10 cellular contexts compared by ENCODE assay signal in genomic region chr2:20439193-20439475, GRCh38. TPM values are rescaled to one million over a fixed set of nuclear protein-coding genes. Genes with fewer than 3 reads are reported as not detected.
A peak's percentile ranks its signal among the peaks of the same experiment; 100 is the strongest.
DNase-seq lines count a peak whose midpoint lies in the region; ATAC-seq and TF ChIP-seq lines count a peak whose summit lies in the region.
"Had no signal": no experiment of that assay in that cellular context is flagged by ENCODE, and none has a peak within 500 bp of the region (broad histone marks: within the 10 kb centered on the region; RNA-seq: fewer than 3 reads in every experiment).

No MANE protein-coding gene starts in this region.

- WGBS in adrenal gland, 4 donors: 61 to 85% (median 68%) methylated on average over 4 of the region's 4 CpGs
- 54% methylated on average over 4 of the region's 4 CpGs for WGBS in hepatocyte (ENCODE audit: low lambda C conversion rate, missing lambda C conversion rate)
- WGBS in smooth muscle cell (ENCODE audit: low lambda C conversion rate): 66% methylated on average over 4 of the region's 4 CpGs
- no CpG with 5 or more reads among the region's 4 CpGs for WGBS in H9 (ENCODE audit: extremely low coverage, insufficient read length, low lambda C conversion rate)

- CTCF ChIA-PET in HCT116 (lab: Charles Lee) (interaction anchor here (1.2 to 7.0 kb wide), 5 partner anchors 15 to 203 kb away, joined by 5 to 66 read pairs (median 11); no protein-coding TSS in a partner anchor), HEK293T (lab: Yijun Ruan, JAX) (interaction anchor here (0.8 to 3.1 kb wide), 6 partner anchors 17 to 212 kb away, joined by 4 to 15 read pairs (median 4); partner anchors contain the start of gene HS1BP3)

- H4K91ac ChIP-seq in H9 (ENCODE audit: insufficient read length, low read depth, low read length): no peak overlapping the region

- intact Hi-C loops in HCT116 (cut with micrococcal nuclease) (no loop called here), adrenal gland (cut with DNase I) (no loop called here)

- no peak overlapping the region for H3K27ac Mint-ChIP-seq in H9

- H3K23ac ChIP-seq in H9 (ENCODE audit: insufficient read length, low read depth, low read length): no peak overlapping the region

- no peaks in the 10 kb centered on the region for H3K79me2 ChIP-seq in HCT116 (ENCODE audit: insufficient read depth, low read length)
- no peaks in the 10 kb centered on the region for H3K79me2 ChIP-seq in hepatocyte
- no peaks in the 10 kb centered on the region for H3K79me2 ChIP-seq in smooth muscle cell (ENCODE audit: low read depth)
- H3K79me2 ChIP-seq in H9 (ENCODE audit: insufficient read depth, low read length): no peaks in the 10 kb centered on the region

- POLR2A ChIA-PET in HCT116 (lab: Charles Lee): interaction anchor here (1.1 to 5.5 kb wide), 3 partner anchors 9 to 179 kb away, joined by 3 to 76 read pairs (median 3); partner anchors contain the start of gene RHOB
- POLR2A ChIA-PET in HEK293T (lab: Yijun Ruan, JAX): interaction anchor here (0.6 to 4.9 kb wide), 5 partner anchors 10 to 212 kb away, joined by 3 to 69 read pairs (median 3); partner anchors contain the start of genes HS1BP3 and RHOB

- H3K79me1 ChIP-seq in H9 (ENCODE audit: insufficient read depth, low read depth, low read length, poor library complexity, severe bottlenecking): no peaks in the 10 kb centered on the region

- no peak overlapping the region for H3T11ph ChIP-seq in H9 (ENCODE audit: low read length)

- no peak overlapping the region for H3K18ac ChIP-seq in H9 (ENCODE audit: insufficient read length, low read depth, low read length)

- H2BK5ac ChIP-seq in H9 (ENCODE audit: insufficient read length, low read length): no peak overlapping the region

- RAD21 ChIA-PET in HCT116 (lab: Charles Lee; ENCODE audit: low non-redundant PET in 1 of 2, low total read pairs in 2 of 2, uncharacterized antibody in 2 of 2, unreplicated experiment in 2 of 2): interaction anchor here in 1 of 2 experiments (1.6 kb wide), 1 partner anchor 197 kb away, joined by 4 read pairs; no protein-coding TSS in a partner anchor

- H3K4me1 ChIP-seq in HCT116 (ENCODE audit: control insufficient read depth in 1 of 2, insufficient read depth in 2 of 2, low read length in 2 of 2) (peaks cover 32 to 48% of the 10 kb centered on the region in 2 experiments), adrenal gland (replicated peaks in 1 of 2) (peaks cover 13 to 23% of the 10 kb centered on the region in 2 donors), hepatocyte (ENCODE audit: insufficient read depth) (peaks cover 17% of the 10 kb centered on the region), smooth muscle cell (ENCODE audit: low read depth) (peaks cover 6% of the 10 kb centered on the region), H9 (ENCODE audit: insufficient read depth, low read length) (peaks cover 3% of the 10 kb centered on the region; the same call in 1 of the 2 replicates)

- TF ChIP-seq RAD21 in HCT116 (IDR thresholded peaks at IDR 0.05; ENCODE audit: low read depth): no peak

- no peak overlapping the region for H3K4ac ChIP-seq in H9 (ENCODE audit: low read depth, low read length)

- H3K4me1 Mint-ChIP-seq in H9: peaks cover 4 to 15% of the 10 kb centered on the region in 2 experiments; a peak in 2 of 4 replicates

- H4K20me1 ChIP-seq in HCT116 (ENCODE audit: insufficient read depth): no peaks in the 10 kb centered on the region
- H4K20me1 ChIP-seq in hepatocyte (ENCODE audit: insufficient read depth, poor library complexity, severe bottlenecking): no peaks in the 10 kb centered on the region
- no peaks in the 10 kb centered on the region for H4K20me1 ChIP-seq in smooth muscle cell (ENCODE audit: low read depth)
- no peaks in the 10 kb centered on the region for H4K20me1 ChIP-seq in H9 (ENCODE audit: control insufficient read depth, insufficient read depth, insufficient read length)

- BruUV-seq in HCT116 (replicated peaks; lab: Mats Ljungman, UMichigan): no TSS peak

- H2BK20ac ChIP-seq in H9 (ENCODE audit: low read depth, low read length, poor library complexity, severe bottlenecking): no peak overlapping the region

- no peaks in the 10 kb centered on the region for H3K36me3 Mint-ChIP-seq in H9 (ENCODE audit: insufficient read depth in 1 of 3, low read depth in 3 of 3)

- H3K27me3 ChIP-seq in HCT116 (ENCODE audit: insufficient read depth, low read length): no peaks in the 10 kb centered on the region
- no peaks in the 10 kb centered on the region for H3K27me3 ChIP-seq in adrenal gland
- H3K27me3 ChIP-seq in hepatocyte: no peaks in the 10 kb centered on the region
- H3K27me3 ChIP-seq in smooth muscle cell (ENCODE audit: low read depth): no peaks in the 10 kb centered on the region
- H3K27me3 ChIP-seq in H9 (ENCODE audit: insufficient read depth, low read length): no peaks in the 10 kb centered on the region; the same call in 1 of the 2 replicates

- H3K27ac ChIP-seq in HCT116 (ENCODE audit: low read depth, low read length) (no peak overlapping the region), adrenal gland (peak overlapping the region; percentile 5 to 85 (median 50)), hepatocyte (peak overlapping the region; percentile 76), smooth muscle cell (ENCODE audit: low read depth) (no peak overlapping the region), H9 (ENCODE audit: insufficient read length, low read depth, low read length) (no peak overlapping the region)

- H4K5ac ChIP-seq in H9 (ENCODE audit: insufficient read length, low read depth, low read length): no peak overlapping the region

- peaks cover 13% of the 10 kb centered on the region for H3K27me3 Mint-ChIP-seq in H9 (ENCODE audit: low read depth)

- H3K9ac ChIP-seq in HCT116 (ENCODE audit: low read length) (0 out of 2 replicates have a peak overlapping the region, but pooled peaks have one; percentile 10), smooth muscle cell (ENCODE audit: low read depth) (no peak overlapping the region), H9 (ENCODE audit: extremely low read depth, insufficient read length, low read length) (no peak overlapping the region)

- H2AK5ac ChIP-seq in H9 (ENCODE audit: insufficient read length, low read length): no peak overlapping the region

- no peak overlapping the region for H4K8ac ChIP-seq in H9 (replicated peaks; ENCODE audit: insufficient read length, low read depth, low read length)

- no peak for DNase-seq in HCT116 (ENCODE audit: low read depth, low spot score)
- DNase-seq in adrenal gland: peak in 3 of 7 donors; percentile 39 to 57 (median 41)
- DNase-seq in hepatocyte (ENCODE audit: low spot score): peak; percentile 42
- no peak for DNase-seq in smooth muscle cell (lab: John Stamatoyannopoulos, UW; ENCODE audit: unreplicated experiment)
- DNase-seq in KG1 (lab: John Stamatoyannopoulos, UW): no peak
- DNase-seq in H9: no peak
- DNase-seq in anterior cingulate cortex (lab: John Stamatoyannopoulos, UW): no peak
- no peak for DNase-seq in HEK293T (ENCODE audit: extremely low spot score)
- DNase-seq: activated gamma-delta T cell, NCI-H524 had no signal

- H2BK120ac ChIP-seq in H9 (ENCODE audit: low read depth, low read length, poor library complexity, severe bottlenecking): no peak overlapping the region

- H3K9me2 ChIP-seq in HCT116 (ENCODE audit: insufficient read depth) (no peaks in the 10 kb centered on the region), hepatocyte (replicated peaks; ENCODE audit: insufficient read depth) (no peaks in the 10 kb centered on the region)

- TF ChIP-seq CTCF in HCT116 (IDR thresholded peaks at IDR 0.05 in 2 of 3, conservative IDR thresholded peaks at IDR 0.05 in 1 of 3; ENCODE audit: borderline replicate concordance in 1 of 3, insufficient read depth in 1 of 3, low read depth in 2 of 3, low read length in 2 of 3): no peak
- TF ChIP-seq CTCF in adrenal gland (IDR thresholded peaks at IDR 0.05): no peak
- no peak for TF ChIP-seq CTCF in hepatocyte (IDR thresholded peaks at IDR 0.05; ENCODE audit: poor library complexity)
- TF ChIP-seq CTCF in smooth muscle cell (IDR thresholded peaks at IDR 0.05; ENCODE audit: borderline replicate concordance, insufficient read depth, poor library complexity, severe bottlenecking): no peak
- no peak for TF ChIP-seq CTCF in H9 (conservative IDR thresholded peaks at IDR 0.05)

- no peak overlapping the region for H2BK15ac ChIP-seq in H9 (ENCODE audit: low read depth, low read length)

- peak overlapping the region; percentile 19 to 25 for H3K4me3 ChIP-seq in HCT116 (replicated peaks in 1 of 2; ENCODE audit: low read depth in 1 of 2, low read length in 2 of 2)
- H3K4me3 ChIP-seq in adrenal gland: no peak overlapping the region
- no peak overlapping the region for H3K4me3 ChIP-seq in hepatocyte
- H3K4me3 ChIP-seq in smooth muscle cell: peak overlapping the region; percentile 8

- H3K14ac ChIP-seq in H9 (ENCODE audit: insufficient read depth, low read length): no peak overlapping the region

- no peaks in the 10 kb centered on the region for H3K9me3 Mint-ChIP-seq in H9

- no peak overlapping the region for H3K56ac ChIP-seq in H9 (ENCODE audit: insufficient read length, low read depth, low read length)

- H2AFZ ChIP-seq in HCT116 (ENCODE audit: low read depth, low read length, poor library complexity, severe bottlenecking) (peak overlapping the region; percentile 87), hepatocyte (no peak overlapping the region), smooth muscle cell (ENCODE audit: low read depth) (no peak overlapping the region), H9 (ENCODE audit: low read length) (no peak overlapping the region)

- H3K4me3 Mint-ChIP-seq in H9: no peak overlapping the region

- no peaks in the 10 kb centered on the region for H3K9me3 ChIP-seq in HCT116 (ENCODE audit: control insufficient read depth in 1 of 2, insufficient read depth in 1 of 2, low read depth in 1 of 2, low read length in 2 of 2)
- H3K9me3 ChIP-seq in adrenal gland (replicated peaks in 1 of 3): no peaks in the 10 kb centered on the region
- no peaks in the 10 kb centered on the region for H3K9me3 ChIP-seq in hepatocyte (ENCODE audit: low read depth)
- H3K9me3 ChIP-seq in smooth muscle cell (replicated peaks; ENCODE audit: low read depth): no peaks in the 10 kb centered on the region
- H3K9me3 ChIP-seq in H9 (ENCODE audit: control insufficient read depth, low read depth, low read length): no peaks in the 10 kb centered on the region

- no peak overlapping the region for H2BK12ac ChIP-seq in H9 (ENCODE audit: insufficient read length, low read depth, low read length)

- no peak for ATAC-seq in HCT116

- H3K23me2 ChIP-seq in H9 (ENCODE audit: insufficient read length, low read depth, low read length, poor library complexity, severe bottlenecking): no peaks in the 10 kb centered on the region

- H3K36me3 ChIP-seq in HCT116 (ENCODE audit: control insufficient read depth in 1 of 2, insufficient read depth in 2 of 2, low read length in 2 of 2) (no peaks in the 10 kb centered on the region), adrenal gland (replicated peaks in 1 of 2) (no peaks in the 10 kb centered on the region), hepatocyte (replicated peaks; ENCODE audit: insufficient read depth, low read depth) (no peaks in the 10 kb centered on the region), smooth muscle cell (ENCODE audit: low read depth) (no peaks in the 10 kb centered on the region)

- peaks cover 7% of the 10 kb centered on the region for H3F3A ChIP-seq in smooth muscle cell (ENCODE audit: low read depth)

- H3K4me2 ChIP-seq in HCT116 (ENCODE audit: low read length) (peak overlapping the region; percentile 62), hepatocyte (peak overlapping the region; percentile 17), smooth muscle cell (no peak overlapping the region), H9 (ENCODE audit: insufficient read depth, insufficient read length, low read length) (no peak overlapping the region)

- TF ChIP-seq POLR2A in HCT116 (IDR thresholded peaks at IDR 0.05; ENCODE audit: borderline replicate concordance, extremely low read depth, insufficient read depth, insufficient read length) (no peak), adrenal gland (IDR thresholded peaks at IDR 0.05) (no peak)

RNA-seq across cellular contexts. Expression of gene RHOB, which starts 7.7 kb away (rescaled TPM):
- total RNA-seq in HCT116 (2021; ENCODE audit: unreplicated experiment) (72.9 TPM), adrenal gland (1,000 to 10,000 TPM in 2 of 8 donors, 100 to 1,000 TPM in 6; 299 to 1,281 (median 765) TPM), hepatocyte (387 and 429 TPM in 2 replicates), smooth muscle cell (218 and 231 TPM in 2 replicates), H9 (2021) (10.3 and 10.8 TPM in 2 replicates)
- polyA plus RNA-seq in HCT116 (2012): 51.9 and 60.4 TPM in 2 replicates
- polyA plus RNA-seq in adrenal gland (100 to 1,000 TPM; 130 to 271 (median 232) TPM), hepatocyte (103 and 146 TPM in 2 replicates), smooth muscle cell (75.9 and 78.1 TPM in 2 replicates)

Comparison
In these comparisons a context has a peak if more than half of its experiments do, and no peak if none do; other contexts are left out.
1. H3K27ac ChIP-seq: peak in adrenal gland (5 of 5) and hepatocyte (single experiment); none in HCT116 (single experiment), smooth muscle cell (single experiment) and H9 (single experiment).
2. H3K4me2 ChIP-seq: peak in HCT116 (single experiment) and hepatocyte (single experiment); none in smooth muscle cell (single experiment) and H9 (single experiment).
3. H3K4me3 ChIP-seq: peak in HCT116 (2 of 2) and smooth muscle cell (single experiment); none in adrenal gland (0 of 4) and hepatocyte (single experiment).